ENCODE assay signal across 21 cellular contexts in the genomic region with DNA sequence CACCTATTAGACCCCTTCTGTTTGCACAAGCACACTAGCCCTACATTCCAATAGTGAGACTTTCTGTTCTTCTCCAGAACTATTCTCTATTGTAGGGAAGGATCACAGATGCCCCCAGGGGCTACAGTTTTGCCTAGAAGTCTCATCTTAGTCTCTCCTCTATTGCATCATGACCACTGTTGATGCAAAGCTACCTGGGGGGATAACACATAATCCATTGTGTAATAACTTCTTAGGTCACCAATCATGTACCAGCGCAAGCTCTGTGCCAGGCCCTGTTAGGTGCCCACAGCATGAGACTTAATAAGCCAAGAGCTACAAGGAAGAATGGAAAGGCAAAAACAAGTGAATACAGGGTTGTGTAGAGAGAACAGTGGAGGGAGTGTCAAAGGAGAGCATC.
DNase-seq lines count a peak whose midpoint lies in the region; ATAC-seq, FAIRE-seq and TF ChIP-seq lines count a peak whose summit lies in the region.
"Had no signal": no experiment of that assay in that cellular context is flagged by ENCODE, and none has a peak within 500 bp of the region (broad histone marks: within the 10 kb centered on the region; RNA-seq: fewer than 3 reads in every experiment).

No MANE protein-coding gene starts in this region.

- peaks cover 23% of the 10 kb centered on the region for H3K4me1 Mint-ChIP-seq in stimulated activated naive CD8-positive, alpha-beta T cell treated with anti-CD3 and anti-CD28 coated beads, Interleukin-15, Interleukin-2, amounts not matched to agents 100 ng/mL and 50 ng/mL, for 24 hours (ENCODE audit: low read depth)
- H3K4me1 Mint-ChIP-seq in stimulated activated naive CD8-positive, alpha-beta T cell treated with anti-CD3 and anti-CD28 coated beads, Interleukin-15, amount 100 ng/mL, for 72 hours = peaks cover 12% of the 10 kb centered on the region
- H3K4me1 Mint-ChIP-seq in effector memory CD8-positive, alpha-beta T cell (ENCODE audit: low read depth in 2 of 2) = peaks cover 8 to 18% of the 10 kb centered on the region in 2 donors
- no peaks in the 10 kb centered on the region for H3K4me1 Mint-ChIP-seq in neural progenitor cell

- DNase-seq in stimulated activated naive CD8-positive, alpha-beta T cell treated with anti-CD3 and anti-CD28 coated beads, Interleukin-15, amount 100 ng/mL, for 72 hours = no peak
- DNase-seq in MM.1S (no peak), HK-2 (ENCODE audit: unreplicated experiment) (no peak), frontal cortex (ENCODE audit: low spot score in 2 of 2) (no peak), neural progenitor cell (ENCODE audit: low spot score) (no peak)
- no peak for DNase-seq in effector memory CD8-positive, alpha-beta T cell
- DNase-seq: activated CD4-positive, alpha-beta T cell treated with anti-CD3 and anti-CD28 coated beads, Interleukin-2, amount 50 U/mL, for 1 hour; effector CD4-positive, alpha-beta T cell; glutamatergic neuron; HCEC 1CT; left colon; MG63; NCI-H146; SHP77; stimulated activated CD4-positive, alpha-beta T cell treated with anti-CD3 and anti-CD28 coated beads, Interleukin-2, amount 100 ng/mL, for 48 hours; stimulated activated naive CD4-positive, alpha-beta T cell treated with Interleukin-2 at 50 U/mL for 16 hours; tibial artery had no signal

- peak overlapping the region; percentile 75 for H3K4me2 ChIP-seq in MM.1S (ENCODE audit: low read depth, low read length)
- no peak overlapping the region for H3K4me2 ChIP-seq in neural progenitor cell

- H3K4me3 ChIP-seq in MM.1S (ENCODE audit: low read length) = peak overlapping the region; percentile 17; the same call in 1 of the 2 replicates
- no peak overlapping the region for H3K4me3 ChIP-seq in neural progenitor cell
- H3K4me3 ChIP-seq: MG63, tibial artery had no signal

- no peaks in the 10 kb centered on the region for H3K9me2 ChIP-seq in MM.1S (replicated peaks; ENCODE audit: insufficient read depth, low read length)

- H3F3A ChIP-seq in MM.1S (ENCODE audit: insufficient read depth, low read length) = peaks cover 7% of the 10 kb centered on the region; the same call in 1 of the 2 replicates
- H3F3A ChIP-seq in neural progenitor cell (ENCODE audit: low read depth) = no peaks in the 10 kb centered on the region

- H3K36me3 Mint-ChIP-seq in stimulated activated naive CD8-positive, alpha-beta T cell treated with anti-CD3 and anti-CD28 coated beads, Interleukin-15, Interleukin-2, amounts not matched to agents 100 ng/mL and 50 ng/mL, for 24 hours (ENCODE audit: low read depth) = no peaks in the 10 kb centered on the region
- no peaks in the 10 kb centered on the region for H3K36me3 Mint-ChIP-seq in effector memory CD8-positive, alpha-beta T cell (ENCODE audit: insufficient read depth)
- H3K36me3 Mint-ChIP-seq in neural progenitor cell = no peaks in the 10 kb centered on the region
- H3K36me3 Mint-ChIP-seq: natural killer cell treated with Interleukin-12 subunit alpha and Interleukin-12 subunit beta and Interleukin-15 and Interleukin-18, amount 100 ng/mL, for 72 hours had no signal

- H4K20me1 ChIP-seq in MM.1S (ENCODE audit: insufficient read depth, low read length) = no peaks in the 10 kb centered on the region
- no peaks in the 10 kb centered on the region for H4K20me1 ChIP-seq in neural progenitor cell (ENCODE audit: low read depth)

- H3K36me3 ChIP-seq in MM.1S (replicated peaks; ENCODE audit: insufficient read depth, low read length) = no peaks in the 10 kb centered on the region
- no peaks in the 10 kb centered on the region for H3K36me3 ChIP-seq in neural progenitor cell
- H3K36me3 ChIP-seq: MG63, tibial artery had no signal

- no peak for FAIRE-seq in frontal cortex (lab: Jason Lieb, UNC)
- FAIRE-seq: astrocyte had no signal

- H3K4me1 ChIP-seq in MM.1S (ENCODE audit: low read length) (peaks cover 21% of the 10 kb centered on the region), neural progenitor cell (no peaks in the 10 kb centered on the region)
- H3K4me1 ChIP-seq: tibial artery had no signal

- peak overlapping the region; percentile 55; the same call in 1 of the 2 replicates for H3K27ac ChIP-seq in MM.1S (ENCODE audit: low read length)
- no peak overlapping the region for H3K27ac ChIP-seq in neural progenitor cell
- H3K27ac ChIP-seq: tibial artery had no signal

- H3K9ac ChIP-seq in MM.1S (ENCODE audit: low read length) (no peak overlapping the region; the same call in 1 of the 2 replicates), neural progenitor cell (no peak overlapping the region)

- no peak for ATAC-seq in stimulated activated naive CD8-positive, alpha-beta T cell treated with anti-CD3 and anti-CD28 coated beads, Interleukin-15, amount 100 ng/mL, for 72 hours
- no peak for ATAC-seq in effector memory CD8-positive, alpha-beta T cell (replicated peaks)
- no peak for ATAC-seq in GM19351 (IDR thresholded peaks at IDR 0.05; ENCODE audit: unreplicated experiment)
- ATAC-seq: left colon; natural killer cell treated with Interleukin-12 subunit alpha and Interleukin-12 subunit beta and Interleukin-15 and Interleukin-18, amount 100 ng/mL, for 72 hours had no signal

- H3K79me2 ChIP-seq in MM.1S (ENCODE audit: low read length) = no peaks in the 10 kb centered on the region
- H3K79me2 ChIP-seq in neural progenitor cell (ENCODE audit: low read depth) = no peaks in the 10 kb centered on the region

- TF ChIP-seq CTCF in MM.1S (IDR thresholded peaks at IDR 0.05; ENCODE audit: low read length) = no peak
- TF ChIP-seq CTCF in neural progenitor cell (IDR thresholded peaks at IDR 0.05) = no peak

- peaks cover 9% of the 10 kb centered on the region for H3K9me3 Mint-ChIP-seq in stimulated activated naive CD8-positive, alpha-beta T cell treated with anti-CD3 and anti-CD28 coated beads, Interleukin-15, Interleukin-2, amounts not matched to agents 100 ng/mL and 50 ng/mL, for 24 hours
- H3K9me3 Mint-ChIP-seq in stimulated activated naive CD8-positive, alpha-beta T cell treated with anti-CD3 and anti-CD28 coated beads, Interleukin-15, amount 100 ng/mL, for 72 hours = no peaks in the 10 kb centered on the region
- no peaks in the 10 kb centered on the region for H3K9me3 Mint-ChIP-seq in effector memory CD8-positive, alpha-beta T cell
- H3K9me3 Mint-ChIP-seq in neural progenitor cell = no peaks in the 10 kb centered on the region

- peak overlapping the region; percentile 26 for H3K27ac Mint-ChIP-seq in stimulated activated naive CD8-positive, alpha-beta T cell treated with anti-CD3 and anti-CD28 coated beads, Interleukin-15, Interleukin-2, amounts not matched to agents 100 ng/mL and 50 ng/mL, for 24 hours
- peak overlapping the region in 1 of 2 donors; percentile 0 for H3K27ac Mint-ChIP-seq in stimulated activated naive CD8-positive, alpha-beta T cell treated with anti-CD3 and anti-CD28 coated beads, Interleukin-15, amount 100 ng/mL, for 72 hours
- peak overlapping the region; percentile 84 to 97 for H3K27ac Mint-ChIP-seq in effector memory CD8-positive, alpha-beta T cell
- H3K27ac Mint-ChIP-seq in neural progenitor cell = no peak overlapping the region

- H3K27me3 Mint-ChIP-seq in stimulated activated naive CD8-positive, alpha-beta T cell treated with anti-CD3 and anti-CD28 coated beads, Interleukin-15, Interleukin-2, amounts not matched to agents 100 ng/mL and 50 ng/mL, for 24 hours = no peaks in the 10 kb centered on the region
- H3K27me3 Mint-ChIP-seq in stimulated activated naive CD8-positive, alpha-beta T cell treated with anti-CD3 and anti-CD28 coated beads, Interleukin-15, amount 100 ng/mL, for 72 hours = no peaks in the 10 kb centered on the region
- H3K27me3 Mint-ChIP-seq in effector memory CD8-positive, alpha-beta T cell = no peaks in the 10 kb centered on the region
- no peaks in the 10 kb centered on the region for H3K27me3 Mint-ChIP-seq in neural progenitor cell (ENCODE audit: insufficient read depth, low read depth)
- H3K27me3 Mint-ChIP-seq: natural killer cell treated with Interleukin-12 subunit alpha and Interleukin-12 subunit beta and Interleukin-15 and Interleukin-18, amount 100 ng/mL, for 72 hours had no signal

- H3K9me3 ChIP-seq in MM.1S (replicated peaks; ENCODE audit: insufficient read depth, low read length) (no peaks in the 10 kb centered on the region), neural progenitor cell (ENCODE audit: low read depth) (no peaks in the 10 kb centered on the region)
- H3K9me3 ChIP-seq: MG63, tibial artery had no signal

- H3K4me3 Mint-ChIP-seq in stimulated activated naive CD8-positive, alpha-beta T cell treated with anti-CD3 and anti-CD28 coated beads, Interleukin-15, Interleukin-2, amounts not matched to agents 100 ng/mL and 50 ng/mL, for 24 hours = no peak overlapping the region
- no peak overlapping the region for H3K4me3 Mint-ChIP-seq in stimulated activated naive CD8-positive, alpha-beta T cell treated with anti-CD3 and anti-CD28 coated beads, Interleukin-15, amount 100 ng/mL, for 72 hours
- H3K4me3 Mint-ChIP-seq in effector memory CD8-positive, alpha-beta T cell = peak overlapping the region in 1 of 2 donors; percentile 73
- no peak overlapping the region for H3K4me3 Mint-ChIP-seq in neural progenitor cell

- H3K27me3 ChIP-seq in MM.1S (replicated peaks; ENCODE audit: insufficient read depth, low read length) = no peaks in the 10 kb centered on the region
- H3K27me3 ChIP-seq in neural progenitor cell = no peaks in the 10 kb centered on the region
- H3K27me3 ChIP-seq: MG63, tibial artery had no signal

- H2AFZ ChIP-seq in MM.1S (ENCODE audit: low read length) (peak overlapping the region; percentile 63), neural progenitor cell (replicated peaks) (no peak overlapping the region)
